ENCODE assay signal across 1 cellular context in genomic region chr13:26895081-26895807, GRCh38.
TF ChIP-seq lines count a peak whose summit lies in the region.

No MANE protein-coding gene starts in this region.

TF ChIP-seq in WTC11, 78 proteins besides CTCF, POLR2A, EP300 and RAD21 (continued from another document):
- TF ChIP-seq, protein P1, sequence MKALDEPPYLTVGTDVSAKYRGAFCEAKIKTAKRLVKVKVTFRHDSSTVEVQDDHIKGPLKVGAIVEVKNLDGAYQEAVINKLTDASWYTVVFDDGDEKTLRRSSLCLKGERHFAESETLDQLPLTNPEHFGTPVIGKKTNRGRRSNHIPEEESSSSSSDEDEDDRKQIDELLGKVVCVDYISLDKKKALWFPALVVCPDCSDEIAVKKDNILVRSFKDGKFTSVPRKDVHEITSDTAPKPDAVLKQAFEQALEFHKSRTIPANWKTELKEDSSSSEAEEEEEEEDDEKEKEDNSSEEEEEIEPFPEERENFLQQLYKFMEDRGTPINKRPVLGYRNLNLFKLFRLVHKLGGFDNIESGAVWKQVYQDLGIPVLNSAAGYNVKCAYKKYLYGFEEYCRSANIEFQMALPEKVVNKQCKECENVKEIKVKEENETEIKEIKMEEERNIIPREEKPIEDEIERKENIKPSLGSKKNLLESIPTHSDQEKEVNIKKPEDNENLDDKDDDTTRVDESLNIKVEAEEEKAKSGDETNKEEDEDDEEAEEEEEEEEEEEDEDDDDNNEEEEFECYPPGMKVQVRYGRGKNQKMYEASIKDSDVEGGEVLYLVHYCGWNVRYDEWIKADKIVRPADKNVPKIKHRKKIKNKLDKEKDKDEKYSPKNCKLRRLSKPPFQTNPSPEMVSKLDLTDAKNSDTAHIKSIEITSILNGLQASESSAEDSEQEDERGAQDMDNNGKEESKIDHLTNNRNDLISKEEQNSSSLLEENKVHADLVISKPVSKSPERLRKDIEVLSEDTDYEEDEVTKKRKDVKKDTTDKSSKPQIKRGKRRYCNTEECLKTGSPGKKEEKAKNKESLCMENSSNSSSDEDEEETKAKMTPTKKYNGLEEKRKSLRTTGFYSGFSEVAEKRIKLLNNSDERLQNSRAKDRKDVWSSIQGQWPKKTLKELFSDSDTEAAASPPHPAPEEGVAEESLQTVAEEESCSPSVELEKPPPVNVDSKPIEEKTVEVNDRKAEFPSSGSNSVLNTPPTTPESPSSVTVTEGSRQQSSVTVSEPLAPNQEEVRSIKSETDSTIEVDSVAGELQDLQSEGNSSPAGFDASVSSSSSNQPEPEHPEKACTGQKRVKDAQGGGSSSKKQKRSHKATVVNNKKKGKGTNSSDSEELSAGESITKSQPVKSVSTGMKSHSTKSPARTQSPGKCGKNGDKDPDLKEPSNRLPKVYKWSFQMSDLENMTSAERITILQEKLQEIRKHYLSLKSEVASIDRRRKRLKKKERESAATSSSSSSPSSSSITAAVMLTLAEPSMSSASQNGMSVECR (CRISPR knock-in tag; IDR thresholded peaks at IDR 0.05; ENCODE audit: borderline replicate concordance) = no peak
- TF ChIP-seq ZBTB43 (CRISPR knock-in tag; IDR thresholded peaks at IDR 0.05) (no peak), ZNF396 (CRISPR knock-in tag; IDR thresholded peaks at IDR 0.05; ENCODE audit: borderline replicate concordance) (no peak), NR1H2 (CRISPR knock-in tag; IDR thresholded peaks at IDR 0.05) (no peak), SMAD3 (CRISPR knock-in tag; IDR thresholded peaks at IDR 0.05; ENCODE audit: borderline replicate concordance) (no peak), MAX (CRISPR knock-in tag; IDR thresholded peaks at IDR 0.05) (no peak), ZNF121 (CRISPR knock-in tag; IDR thresholded peaks at IDR 0.05) (no peak), ZNF512 (CRISPR knock-in tag; IDR thresholded peaks at IDR 0.05; ENCODE audit: borderline replicate concordance) (no peak), RELA (CRISPR knock-in tag; IDR thresholded peaks at IDR 0.05; ENCODE audit: borderline replicate concordance) (no peak), HMGA2 (CRISPR knock-in tag; IDR thresholded peaks at IDR 0.05) (no peak), TP53 (CRISPR knock-in tag; IDR thresholded peaks at IDR 0.05) (no peak), MXD4 (CRISPR knock-in tag; IDR thresholded peaks at IDR 0.05; ENCODE audit: borderline replicate concordance) (no peak), PRRX2 (CRISPR knock-in tag; IDR thresholded peaks at IDR 0.05) (no peak), NR2C2 (CRISPR knock-in tag; IDR thresholded peaks at IDR 0.05) (no peak)
- TF ChIP-seq, protein P2, sequence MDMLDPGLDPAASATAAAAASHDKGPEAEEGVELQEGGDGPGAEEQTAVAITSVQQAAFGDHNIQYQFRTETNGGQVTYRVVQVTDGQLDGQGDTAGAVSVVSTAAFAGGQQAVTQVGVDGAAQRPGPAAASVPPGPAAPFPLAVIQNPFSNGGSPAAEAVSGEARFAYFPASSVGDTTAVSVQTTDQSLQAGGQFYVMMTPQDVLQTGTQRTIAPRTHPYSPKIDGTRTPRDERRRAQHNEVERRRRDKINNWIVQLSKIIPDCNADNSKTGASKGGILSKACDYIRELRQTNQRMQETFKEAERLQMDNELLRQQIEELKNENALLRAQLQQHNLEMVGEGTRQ (CRISPR knock-in tag; IDR thresholded peaks at IDR 0.05) = no peak
- TF ChIP-seq, protein P3, sequence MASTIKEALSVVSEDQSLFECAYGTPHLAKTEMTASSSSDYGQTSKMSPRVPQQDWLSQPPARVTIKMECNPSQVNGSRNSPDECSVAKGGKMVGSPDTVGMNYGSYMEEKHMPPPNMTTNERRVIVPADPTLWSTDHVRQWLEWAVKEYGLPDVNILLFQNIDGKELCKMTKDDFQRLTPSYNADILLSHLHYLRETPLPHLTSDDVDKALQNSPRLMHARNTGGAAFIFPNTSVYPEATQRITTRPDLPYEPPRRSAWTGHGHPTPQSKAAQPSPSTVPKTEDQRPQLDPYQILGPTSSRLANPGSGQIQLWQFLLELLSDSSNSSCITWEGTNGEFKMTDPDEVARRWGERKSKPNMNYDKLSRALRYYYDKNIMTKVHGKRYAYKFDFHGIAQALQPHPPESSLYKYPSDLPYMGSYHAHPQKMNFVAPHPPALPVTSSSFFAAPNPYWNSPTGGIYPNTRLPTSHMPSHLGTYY (CRISPR knock-in tag; IDR thresholded peaks at IDR 0.05) = no peak
TF ChIP-seq in WTC11: peak in this region for 0.
